8 cellular contexts compared by ENCODE assay signal in the genomic region with DNA sequence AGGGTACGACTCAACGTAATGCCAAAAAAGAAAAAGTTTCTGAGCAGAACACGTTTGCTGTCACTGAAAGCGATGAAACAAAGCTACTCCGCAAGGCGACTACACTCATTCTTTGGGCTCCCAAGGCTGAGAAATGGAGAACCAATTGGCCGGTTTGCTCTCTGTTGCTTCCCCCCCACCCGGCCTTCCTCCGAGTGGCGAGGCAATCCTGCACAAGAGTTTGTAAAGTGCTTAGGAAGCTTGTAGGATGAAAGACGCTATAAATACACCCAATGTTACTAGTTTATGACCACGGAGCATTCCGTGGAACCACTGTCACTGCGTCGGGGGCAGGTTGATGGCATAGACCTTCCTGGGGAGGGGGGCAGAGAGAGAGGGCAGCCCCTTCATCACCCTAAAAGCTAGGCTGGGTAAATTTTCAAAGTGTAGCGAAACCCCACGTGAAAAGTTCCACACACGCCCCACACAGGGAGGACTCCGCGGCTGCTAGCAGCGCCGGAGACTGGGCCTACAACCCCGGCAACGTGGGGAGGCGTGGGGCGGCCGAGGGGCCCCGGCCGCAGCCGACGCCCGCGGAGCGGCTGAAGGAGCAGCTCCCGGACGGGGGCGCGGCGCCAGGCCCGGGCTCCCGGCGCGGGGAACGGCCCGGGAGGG. TPM values are rescaled to one million over a fixed set of nuclear protein-coding genes. Genes with fewer than 3 reads are reported as not detected.
DNase-seq lines count a peak whose midpoint lies in the region; ATAC-seq and TF ChIP-seq lines count a peak whose summit lies in the region.

No MANE protein-coding gene starts in this region.

- intact Hi-C loops in activated CD4-positive, alpha-beta T cell treated with anti-CD3 and anti-CD28 coated beads for 36 hours (cut with DNase I, micrococcal nuclease), result loop anchor here (1.0 to 10.0 kb wide), 5 partner anchors 9 to 639 kb away; partner anchors contain the start of gene WDFY1 (in 1 of the 2)

- peaks cover 30% of the 10 kb centered on the region for H3K36me3 Mint-ChIP-seq in activated CD4-positive, alpha-beta T cell treated with anti-CD3 and anti-CD28 coated beads for 36 hours (ENCODE audit: low read depth)

- no peaks in the 10 kb centered on the region for H3K9me3 Mint-ChIP-seq in activated CD4-positive, alpha-beta T cell treated with anti-CD3 and anti-CD28 coated beads for 36 hours (ENCODE audit: low read depth)

- DNase-seq in activated CD4-positive, alpha-beta T cell treated with anti-CD3 and anti-CD28 coated beads for 36 hours, result peak; percentile 49
- no peak for DNase-seq in activated CD4-positive, alpha-beta T cell treated with anti-CD3 and anti-CD28 coated beads for 1 hour
- peak; percentile 42 to 47 for DNase-seq in cardiac fibroblast (ENCODE audit: low read depth in 2 of 2)
- DNase-seq in kidney epithelial cell (ENCODE audit: low read depth), result no peak
- DNase-seq in stimulated activated CD4-positive, alpha-beta T cell treated with anti-CD3 and anti-CD28 coated beads, Interleukin-4, amount 100 ng/mL, for 24 hours, result peak; percentile 24
- DNase-seq in GM10266 (ENCODE audit: extremely low spot score), result no peak

- no peaks in the 10 kb centered on the region for H3K27me3 Mint-ChIP-seq in activated CD4-positive, alpha-beta T cell treated with anti-CD3 and anti-CD28 coated beads for 36 hours

- ATAC-seq in activated CD4-positive, alpha-beta T cell treated with anti-CD3 and anti-CD28 coated beads for 36 hours, result no peak
- ATAC-seq in HG03135 (IDR thresholded peaks at IDR 0.05; ENCODE audit: unreplicated experiment) (peak; percentile 2), SK-N-SH treated with all-trans-retinoic acid at 6 μM for 48 hours (peak; percentile 5; the same call in 1 of the 3 replicates)

- TF ChIP-seq CTCF in cardiac fibroblast (IDR thresholded peaks at IDR 0.05; ENCODE audit: low read depth, low read length) (no peak), kidney epithelial cell (IDR thresholded peaks at IDR 0.05; ENCODE audit: insufficient read depth, low read length, poor library complexity, severe bottlenecking) (no peak), GM10266 (IDR thresholded peaks at IDR 0.05; ENCODE audit: control insufficient read depth, insufficient read depth, low read depth, missing control alignments) (no peak)

- POLR2A ChIA-PET in activated CD4-positive, alpha-beta T cell treated with anti-CD3 and anti-CD28 coated beads for 36 hours (lab: Charles Lee), result interaction anchor here (0.8 to 1.1 kb wide), 3 partner anchors 14 to 643 kb away, joined by 6 to 8 read pairs (median 7); no protein-coding TSS in a partner anchor

- peak overlapping the region; percentile 91 for H3K4me3 ChIP-seq in cardiac fibroblast (replicated peaks in 1 of 2; ENCODE audit: low read depth in 2 of 2, low read length in 2 of 2)
- peak overlapping the region; percentile 96 for H3K4me3 ChIP-seq in kidney epithelial cell (ENCODE audit: low read depth, low read length)

- peak overlapping the region; percentile 96 for H3K27ac Mint-ChIP-seq in activated CD4-positive, alpha-beta T cell treated with anti-CD3 and anti-CD28 coated beads for 36 hours

- no peaks in the 10 kb centered on the region for H3K27me3 ChIP-seq in kidney epithelial cell (ENCODE audit: control insufficient read depth, insufficient read depth, low read length)

- CTCF ChIA-PET in activated CD4-positive, alpha-beta T cell treated with anti-CD3 and anti-CD28 coated beads for 36 hours (lab: Charles Lee), result interaction anchor here (0.8 to 2.0 kb wide), 3 partner anchors 41 to 78 kb away, joined by 3 to 5 read pairs (median 3); no protein-coding TSS in a partner anchor

- peaks cover 41% of the 10 kb centered on the region for H3K4me1 Mint-ChIP-seq in activated CD4-positive, alpha-beta T cell treated with anti-CD3 and anti-CD28 coated beads for 36 hours

- no peaks in the 10 kb centered on the region for H3K36me3 ChIP-seq in kidney epithelial cell (ENCODE audit: control insufficient read depth, insufficient read depth, low read length)

- H3K4me3 Mint-ChIP-seq in activated CD4-positive, alpha-beta T cell treated with anti-CD3 and anti-CD28 coated beads for 36 hours, result peak overlapping the region; percentile 95

TF ChIP-seq in SK-N-SH treated with all-trans-retinoic acid at 6 μM for 48 hours, 23 proteins besides CTCF, POLR2A, EP300 and RAD21 (continues in another document):
- TF ChIP-seq ZC3H10 (CRISPR knock-in tag; IDR thresholded peaks at IDR 0.05), result no peak
- no peak for TF ChIP-seq GLIS3 (CRISPR knock-in tag; IDR thresholded peaks at IDR 0.05)
- TF ChIP-seq TOX (CRISPR knock-in tag; IDR thresholded peaks at IDR 0.05; ENCODE audit: borderline replicate concordance), result no peak
- no peak for TF ChIP-seq TSHZ2 (CRISPR knock-in tag; IDR thresholded peaks at IDR 0.05)
- no peak for TF ChIP-seq ESRRG (CRISPR knock-in tag; IDR thresholded peaks at IDR 0.05)
- no peak for TF ChIP-seq ZNF565 (CRISPR knock-in tag; conservative IDR thresholded peaks at IDR 0.05; ENCODE audit: low read depth)
- TF ChIP-seq, protein P1, sequence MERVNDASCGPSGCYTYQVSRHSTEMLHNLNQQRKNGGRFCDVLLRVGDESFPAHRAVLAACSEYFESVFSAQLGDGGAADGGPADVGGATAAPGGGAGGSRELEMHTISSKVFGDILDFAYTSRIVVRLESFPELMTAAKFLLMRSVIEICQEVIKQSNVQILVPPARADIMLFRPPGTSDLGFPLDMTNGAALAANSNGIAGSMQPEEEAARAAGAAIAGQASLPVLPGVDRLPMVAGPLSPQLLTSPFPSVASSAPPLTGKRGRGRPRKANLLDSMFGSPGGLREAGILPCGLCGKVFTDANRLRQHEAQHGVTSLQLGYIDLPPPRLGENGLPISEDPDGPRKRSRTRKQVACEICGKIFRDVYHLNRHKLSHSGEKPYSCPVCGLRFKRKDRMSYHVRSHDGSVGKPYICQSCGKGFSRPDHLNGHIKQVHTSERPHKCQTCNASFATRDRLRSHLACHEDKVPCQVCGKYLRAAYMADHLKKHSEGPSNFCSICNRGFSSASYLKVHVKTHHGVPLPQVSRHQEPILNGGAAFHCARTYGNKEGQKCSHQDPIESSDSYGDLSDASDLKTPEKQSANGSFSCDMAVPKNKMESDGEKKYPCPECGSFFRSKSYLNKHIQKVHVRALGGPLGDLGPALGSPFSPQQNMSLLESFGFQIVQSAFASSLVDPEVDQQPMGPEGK (CRISPR knock-in tag; IDR thresholded peaks at IDR 0.05; ENCODE audit: borderline replicate concordance), result no peak
- TF ChIP-seq OSR1 (CRISPR knock-in tag; IDR thresholded peaks at IDR 0.05), result no peak
- TF ChIP-seq ARNTL (CRISPR knock-in tag; IDR thresholded peaks at IDR 0.05; ENCODE audit: borderline replicate concordance, low read depth), result no peak
- TF ChIP-seq ZNF70 (CRISPR knock-in tag; IDR thresholded peaks at IDR 0.05), result no peak
- TF ChIP-seq, protein P2, sequence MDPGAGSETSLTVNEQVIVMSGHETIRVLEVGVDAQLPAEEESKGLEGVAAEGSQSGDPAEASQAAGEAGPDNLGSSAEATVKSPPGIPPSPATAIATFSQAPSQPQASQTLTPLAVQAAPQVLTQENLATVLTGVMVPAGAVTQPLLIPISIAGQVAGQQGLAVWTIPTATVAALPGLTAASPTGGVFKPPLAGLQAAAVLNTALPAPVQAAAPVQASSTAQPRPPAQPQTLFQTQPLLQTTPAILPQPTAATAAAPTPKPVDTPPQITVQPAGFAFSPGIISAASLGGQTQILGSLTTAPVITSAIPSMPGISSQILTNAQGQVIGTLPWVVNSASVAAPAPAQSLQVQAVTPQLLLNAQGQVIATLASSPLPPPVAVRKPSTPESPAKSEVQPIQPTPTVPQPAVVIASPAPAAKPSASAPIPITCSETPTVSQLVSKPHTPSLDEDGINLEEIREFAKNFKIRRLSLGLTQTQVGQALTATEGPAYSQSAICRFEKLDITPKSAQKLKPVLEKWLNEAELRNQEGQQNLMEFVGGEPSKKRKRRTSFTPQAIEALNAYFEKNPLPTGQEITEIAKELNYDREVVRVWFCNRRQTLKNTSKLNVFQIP (CRISPR knock-in tag; IDR thresholded peaks at IDR 0.05; ENCODE audit: borderline replicate concordance, low read depth), result no peak
- no peak for TF ChIP-seq RARB (CRISPR knock-in tag; IDR thresholded peaks at IDR 0.05)
- no peak for TF ChIP-seq CSDC2 (CRISPR knock-in tag; IDR thresholded peaks at IDR 0.05)
- TF ChIP-seq PPARA (CRISPR knock-in tag; IDR thresholded peaks at IDR 0.05; ENCODE audit: borderline replicate concordance), result no peak

RNA-seq across cellular contexts. Expression of gene CUL3, which starts 0.9 kb away (rescaled TPM):
- total RNA-seq in activated CD4-positive, alpha-beta T cell treated with anti-CD3 and anti-CD28 coated beads for 36 hours, result 10 to 100 TPM; 77.6 to 85.8 TPM
- total RNA-seq in kidney epithelial cell, result 53.3 and 62.4 TPM in 2 replicates

Comparison
In these comparisons a context has a peak if more than half of its experiments do, and no peak if none do; other contexts are left out.
1. DNase-seq: peak in activated CD4-positive, alpha-beta T cell treated with anti-CD3 and anti-CD28 coated beads for 36 hours (single experiment), cardiac fibroblast (2 of 2) and stimulated activated CD4-positive, alpha-beta T cell treated with anti-CD3 and anti-CD28 coated beads, Interleukin-4, amount 100 ng/mL, for 24 hours (single experiment); none in activated CD4-positive, alpha-beta T cell treated with anti-CD3 and anti-CD28 coated beads for 1 hour (single experiment), kidney epithelial cell (single experiment) and GM10266 (single experiment).